In the genomic region with DNA sequence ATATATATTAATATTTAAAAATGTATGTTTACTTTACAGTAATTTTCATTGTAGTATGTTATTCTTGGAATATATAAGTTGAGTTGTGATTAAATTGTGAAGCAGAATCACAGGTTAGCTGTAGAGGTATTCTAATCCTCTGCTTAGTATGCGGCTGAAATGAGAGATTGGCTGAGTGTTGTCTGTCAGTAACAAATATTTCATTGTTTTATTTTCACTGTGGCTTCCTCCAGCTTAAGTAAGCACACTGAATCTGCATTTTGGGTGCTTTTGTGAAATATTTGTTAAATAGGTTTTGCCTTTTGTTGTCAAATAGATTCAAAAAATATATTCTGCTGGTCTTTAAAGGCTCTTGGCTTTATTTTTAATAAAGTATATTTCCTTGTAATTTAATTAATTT, we compare ENCODE assay signal across 24 cellular contexts.
"Had no signal": no experiment of that assay in that cellular context is flagged by ENCODE, and none has a peak within 500 bp of the region (broad histone marks: within the 10 kb centered on the region; RNA-seq: fewer than 3 reads in every experiment).

No MANE protein-coding gene starts in this region.

- H3K9me3 ChIP-seq: colonic mucosa, esophagus muscularis mucosa, esophagus squamous epithelium, gastrocnemius medialis, gastroesophageal sphincter had no signal

- H3K4me3 ChIP-seq: colonic mucosa, coronary artery, dorsolateral prefrontal cortex, esophagus muscularis mucosa, esophagus squamous epithelium, gastrocnemius medialis, gastroesophageal sphincter, heart left ventricle, heart right ventricle had no signal

- H3K27ac ChIP-seq: colonic mucosa, coronary artery, dorsolateral prefrontal cortex, epithelial cell of prostate, esophagus muscularis mucosa, esophagus squamous epithelium, foreskin keratinocyte, gastrocnemius medialis, gastroesophageal sphincter, heart left ventricle, heart right ventricle had no signal

- H3K36me3 ChIP-seq: colonic mucosa, esophagus muscularis mucosa, esophagus squamous epithelium, gastrocnemius medialis, gastroesophageal sphincter, heart left ventricle, heart right ventricle had no signal

- ATAC-seq: effector memory CD8-positive, alpha-beta T cell; esophagus mucosa; foreskin keratinocyte; gastrocnemius medialis; gastroesophageal sphincter; heart left ventricle; heart right ventricle had no signal

- H3K4me1 ChIP-seq: colonic mucosa, esophagus muscularis mucosa, esophagus squamous epithelium, foreskin keratinocyte, gastrocnemius medialis, gastroesophageal sphincter, heart left ventricle, heart right ventricle had no signal

- H3K27me3 ChIP-seq: colonic mucosa, dorsolateral prefrontal cortex, esophagus muscularis mucosa, esophagus squamous epithelium, foreskin keratinocyte, gastrocnemius medialis, gastroesophageal sphincter, heart left ventricle, heart right ventricle had no signal

- DNase-seq: colonic mucosa; cortex of kidney; dermis blood vessel endothelial cell; dorsolateral prefrontal cortex; effector CD4-positive, alpha-beta T cell; effector CD8-positive, alpha-beta T cell; effector memory CD4-positive, alpha-beta T cell; effector memory CD8-positive, alpha-beta T cell; endodermal cell; erythroblast; esophagus squamous epithelium; foreskin fibroblast; foreskin keratinocyte; foreskin melanocyte; gastrocnemius medialis; glutamatergic neuron; head of caudate nucleus; heart left ventricle; heart right ventricle had no signal
